In the genomic region with DNA sequence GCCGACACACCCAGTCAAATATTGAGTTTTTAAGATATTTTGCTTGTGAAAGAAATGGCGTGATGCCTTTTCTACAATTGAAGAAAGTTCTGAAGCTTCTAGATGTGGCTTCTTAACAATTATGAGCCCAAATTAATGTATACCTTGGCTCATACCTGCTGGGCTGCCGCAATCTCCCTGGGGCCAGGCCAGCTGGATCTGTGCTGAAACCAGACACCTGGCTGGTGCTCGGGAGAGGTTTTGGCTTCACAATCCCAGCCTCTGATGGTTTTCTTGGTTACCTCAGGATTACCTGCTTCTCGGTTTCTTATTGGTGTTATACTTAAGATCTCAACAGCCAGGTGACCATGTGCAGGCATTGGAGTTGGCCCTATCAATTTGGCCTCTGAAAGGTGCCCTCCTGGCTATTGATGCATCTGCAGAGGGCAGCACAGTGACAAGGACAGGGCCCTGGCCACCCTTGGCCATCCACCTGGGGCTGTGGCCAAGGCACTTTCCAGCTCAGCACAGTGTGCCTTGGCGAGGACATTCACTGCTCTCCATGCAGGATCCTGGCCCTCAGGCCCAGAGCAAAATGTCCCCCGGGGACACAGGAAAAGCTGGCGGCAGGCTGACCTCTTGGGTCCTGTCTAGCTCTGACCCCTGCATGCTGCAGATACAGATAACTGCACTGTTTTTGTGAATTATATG, we compare ENCODE assay signal across 1 cellular context.
TF ChIP-seq lines count a peak whose summit lies in the region.

No MANE protein-coding gene starts in this region.

TF ChIP-seq in GM23338, 12 proteins besides CTCF, POLR2A, EP300 and RAD21 (continued from another document):
- TF ChIP-seq, protein P1, sequence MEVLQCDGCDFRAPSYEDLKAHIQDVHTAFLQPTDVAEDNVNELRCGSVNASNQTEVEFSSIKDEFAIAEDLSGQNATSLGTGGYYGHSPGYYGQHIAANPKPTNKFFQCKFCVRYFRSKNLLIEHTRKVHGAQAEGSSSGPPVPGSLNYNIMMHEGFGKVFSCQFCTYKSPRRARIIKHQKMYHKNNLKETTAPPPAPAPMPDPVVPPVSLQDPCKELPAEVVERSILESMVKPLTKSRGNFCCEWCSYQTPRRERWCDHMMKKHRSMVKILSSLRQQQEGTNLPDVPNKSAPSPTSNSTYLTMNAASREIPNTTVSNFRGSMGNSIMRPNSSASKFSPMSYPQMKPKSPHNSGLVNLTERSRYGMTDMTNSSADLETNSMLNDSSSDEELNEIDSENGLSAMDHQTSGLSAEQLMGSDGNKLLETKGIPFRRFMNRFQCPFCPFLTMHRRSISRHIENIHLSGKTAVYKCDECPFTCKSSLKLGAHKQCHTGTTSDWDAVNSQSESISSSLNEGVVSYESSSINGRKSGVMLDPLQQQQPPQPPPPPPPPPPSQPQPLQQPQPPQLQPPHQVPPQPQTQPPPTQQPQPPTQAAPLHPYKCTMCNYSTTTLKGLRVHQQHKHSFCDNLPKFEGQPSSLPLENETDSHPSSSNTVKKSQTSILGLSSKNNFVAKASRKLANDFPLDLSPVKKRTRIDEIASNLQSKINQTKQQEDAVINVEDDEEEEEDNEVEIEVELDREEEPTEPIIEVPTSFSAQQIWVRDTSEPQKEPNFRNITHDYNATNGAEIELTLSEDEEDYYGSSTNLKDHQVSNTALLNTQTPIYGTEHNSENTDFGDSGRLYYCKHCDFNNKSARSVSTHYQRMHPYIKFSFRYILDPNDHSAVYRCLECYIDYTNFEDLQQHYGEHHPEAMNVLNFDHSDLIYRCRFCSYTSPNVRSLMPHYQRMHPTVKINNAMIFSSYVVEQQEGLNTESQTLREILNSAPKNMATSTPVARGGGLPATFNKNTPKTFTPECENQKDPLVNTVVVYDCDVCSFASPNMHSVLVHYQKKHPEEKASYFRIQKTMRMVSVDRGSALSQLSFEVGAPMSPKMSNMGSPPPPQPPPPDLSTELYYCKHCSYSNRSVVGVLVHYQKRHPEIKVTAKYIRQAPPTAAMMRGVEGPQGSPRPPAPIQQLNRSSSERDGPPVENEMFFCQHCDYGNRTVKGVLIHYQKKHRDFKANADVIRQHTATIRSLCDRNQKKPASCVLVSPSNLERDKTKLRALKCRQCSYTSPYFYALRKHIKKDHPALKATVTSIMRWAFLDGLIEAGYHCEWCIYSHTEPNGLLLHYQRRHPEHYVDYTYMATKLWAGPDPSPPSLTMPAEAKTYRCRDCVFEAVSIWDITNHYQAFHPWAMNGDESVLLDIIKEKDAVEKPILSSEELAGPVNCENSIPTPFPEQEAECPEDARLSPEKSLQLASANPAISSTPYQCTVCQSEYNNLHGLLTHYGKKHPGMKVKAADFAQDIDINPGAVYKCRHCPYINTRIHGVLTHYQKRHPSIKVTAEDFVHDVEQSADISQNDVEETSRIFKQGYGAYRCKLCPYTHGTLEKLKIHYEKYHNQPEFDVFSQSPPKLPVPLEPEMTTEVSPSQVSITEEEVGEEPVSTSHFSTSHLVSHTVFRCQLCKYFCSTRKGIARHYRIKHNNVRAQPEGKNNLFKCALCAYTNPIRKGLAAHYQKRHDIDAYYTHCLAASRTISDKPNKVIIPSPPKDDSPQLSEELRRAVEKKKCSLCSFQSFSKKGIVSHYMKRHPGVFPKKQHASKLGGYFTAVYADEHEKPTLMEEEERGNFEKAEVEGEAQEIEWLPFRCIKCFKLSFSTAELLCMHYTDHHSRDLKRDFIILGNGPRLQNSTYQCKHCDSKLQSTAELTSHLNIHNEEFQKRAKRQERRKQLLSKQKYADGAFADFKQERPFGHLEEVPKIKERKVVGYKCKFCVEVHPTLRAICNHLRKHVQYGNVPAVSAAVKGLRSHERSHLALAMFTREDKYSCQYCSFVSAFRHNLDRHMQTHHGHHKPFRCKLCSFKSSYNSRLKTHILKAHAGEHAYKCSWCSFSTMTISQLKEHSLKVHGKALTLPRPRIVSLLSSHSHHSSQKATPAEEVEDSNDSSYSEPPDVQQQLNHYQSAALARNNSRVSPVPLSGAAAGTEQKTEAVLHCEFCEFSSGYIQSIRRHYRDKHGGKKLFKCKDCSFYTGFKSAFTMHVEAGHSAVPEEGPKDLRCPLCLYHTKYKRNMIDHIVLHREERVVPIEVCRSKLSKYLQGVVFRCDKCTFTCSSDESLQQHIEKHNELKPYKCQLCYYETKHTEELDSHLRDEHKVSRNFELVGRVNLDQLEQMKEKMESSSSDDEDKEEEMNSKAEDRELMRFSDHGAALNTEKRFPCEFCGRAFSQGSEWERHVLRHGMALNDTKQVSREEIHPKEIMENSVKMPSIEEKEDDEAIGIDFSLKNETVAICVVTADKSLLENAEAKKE (CRISPR knock-in tag; IDR thresholded peaks at IDR 0.05) = no peak
- TF ChIP-seq STAT1 (IDR thresholded peaks at IDR 0.05; ENCODE audit: unreplicated experiment) (no peak), ZNF331 (CRISPR knock-in tag; IDR thresholded peaks at IDR 0.05; ENCODE audit: low read depth) (no peak)
